Comparison of ENCODE assay signal across 1 cellular context in genomic region chr2:170711774-170712652, GRCh38.
TF ChIP-seq lines count a peak whose summit lies in the region.

No MANE protein-coding gene starts in this region.

TF ChIP-seq in HepG2, 621 proteins besides CTCF, POLR2A, EP300 and RAD21 (continued from another document and continues in another):
- TF ChIP-seq ZBTB10 (CRISPR knock-in tag; IDR thresholded peaks at IDR 0.05; ENCODE audit: borderline replicate concordance) (peak; percentile 94), MBD4 (IDR thresholded peaks at IDR 0.05; ENCODE audit: borderline replicate concordance, low read length) (no peak), RBAK (CRISPR knock-in tag; IDR thresholded peaks at IDR 0.05) (0 out of 2 replicates have a peak, but pooled peaks have one; percentile 38), ZNF460 (CRISPR knock-in tag; IDR thresholded peaks at IDR 0.05; ENCODE audit: borderline replicate concordance) (peak; percentile 70; the same call in 1 of the 2 replicates), TBP (CRISPR knock-in tag; IDR thresholded peaks at IDR 0.05) (no peak), MYPOP (CRISPR knock-in tag; IDR thresholded peaks at IDR 0.05) (peak; percentile 80), PBX2 (CRISPR knock-in tag; IDR thresholded peaks at IDR 0.05) (no peak), PTBP1 (IDR thresholded peaks at IDR 0.05; ENCODE audit: low read depth, low read length, poor library complexity, severe bottlenecking) (peak; percentile 78), HMGXB3 (CRISPR knock-in tag; IDR thresholded peaks at IDR 0.05; ENCODE audit: borderline replicate concordance) (no peak; the same call in 1 of the 2 replicates), ZNF713 (CRISPR knock-in tag; IDR thresholded peaks at IDR 0.05) (no peak), RELA (CRISPR knock-in tag; IDR thresholded peaks at IDR 0.05) (peak; percentile 77; the same call in 1 of the 2 replicates), MBNL3 (CRISPR knock-in tag; conservative IDR thresholded peaks at IDR 0.05) (no peak), ATF6 (CRISPR knock-in tag; conservative IDR thresholded peaks at IDR 0.05) (no peak; the same call in 1 of the 2 replicates), RXRB (CRISPR knock-in tag; IDR thresholded peaks at IDR 0.05; ENCODE audit: borderline replicate concordance) (peak; percentile 94), SIN3A (IDR thresholded peaks at IDR 0.05; ENCODE audit: borderline replicate concordance, low read depth, low read length) (peak; percentile 77), ZNF816 (CRISPR knock-in tag; IDR thresholded peaks at IDR 0.05; ENCODE audit: borderline replicate concordance) (peak; percentile 86), ZNF20 (CRISPR knock-in tag; IDR thresholded peaks at IDR 0.05) (peak; percentile 70; the same call in 1 of the 2 replicates), ZNF280B (CRISPR knock-in tag; IDR thresholded peaks at IDR 0.05; ENCODE audit: borderline replicate concordance) (peak; percentile 93; the same call in 1 of the 2 replicates), PHB2 (IDR thresholded peaks at IDR 0.05; ENCODE audit: partially characterized antibody) (no peak), ZNF644 (CRISPR knock-in tag; IDR thresholded peaks at IDR 0.05; ENCODE audit: low read depth) (no peak), SIX1 (CRISPR knock-in tag; IDR thresholded peaks at IDR 0.05; ENCODE audit: borderline replicate concordance) (peak; percentile 79), ZNF350 (CRISPR knock-in tag; IDR thresholded peaks at IDR 0.05; ENCODE audit: borderline replicate concordance, low read depth) (peak; percentile 94), CEBPZ (IDR thresholded peaks at IDR 0.05; ENCODE audit: low read length) (no peak), RARA (CRISPR knock-in tag; IDR thresholded peaks at IDR 0.05) (peak; percentile 93), SMYD3 (CRISPR knock-in tag; IDR thresholded peaks at IDR 0.05) (no peak), MLLT10 (CRISPR knock-in tag; IDR thresholded peaks at IDR 0.05) (peak; percentile 80; the same call in 1 of the 2 replicates), ONECUT2 (CRISPR knock-in tag; IDR thresholded peaks at IDR 0.05) (no peak), ESRRA (CRISPR knock-in tag; IDR thresholded peaks at IDR 0.05; ENCODE audit: low read depth) (peak; percentile 67; the same call in 1 of the 2 replicates), HNRNPLL (IDR thresholded peaks at IDR 0.05; ENCODE audit: low read depth, low read length, poor library complexity, severe bottlenecking) (peak; percentile 97), ZNF574 (CRISPR knock-in tag; IDR thresholded peaks at IDR 0.05) (peak; percentile 83), KMT2B (CRISPR knock-in tag; IDR thresholded peaks at IDR 0.05) (peak; percentile 43), IRF1 (CRISPR knock-in tag; IDR thresholded peaks at IDR 0.05; ENCODE audit: low read depth) (no peak), THAP7 (CRISPR knock-in tag; IDR thresholded peaks at IDR 0.05) (0 out of 2 replicates have a peak, but pooled peaks have one; percentile 44), NPAS2 (CRISPR knock-in tag; IDR thresholded peaks at IDR 0.05; ENCODE audit: borderline replicate concordance) (no peak)
